Comparison of ENCODE assay signal across 34 cellular contexts in the genomic region with DNA sequence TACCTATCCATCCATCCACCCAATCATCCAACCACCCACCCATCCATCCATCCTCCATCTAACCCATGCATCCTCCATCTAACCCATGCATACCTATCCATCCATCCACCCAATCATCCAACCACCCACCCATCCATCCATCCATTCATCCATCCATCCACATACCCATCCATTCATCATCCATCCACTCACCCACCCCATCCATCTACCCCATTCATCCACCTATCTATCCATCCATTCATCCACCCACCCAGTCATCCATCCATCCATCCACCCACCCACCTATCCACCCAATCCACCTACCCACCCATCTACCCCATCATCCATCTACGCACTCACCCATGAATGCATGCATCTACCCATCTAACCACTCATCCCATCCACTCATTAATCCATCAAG. TPM values are rescaled to one million over a fixed set of nuclear protein-coding genes. Genes with fewer than 3 reads are reported as not detected.
"Had no signal": no experiment of that assay in that cellular context is flagged by ENCODE, and none has a peak within 500 bp of the region (broad histone marks: within the 10 kb centered on the region; RNA-seq: fewer than 3 reads in every experiment).

No MANE protein-coding gene starts in this region.

- FAIRE-seq: islet of Langerhans, kidney had no signal

- H3K4me1 Mint-ChIP-seq: immature natural killer cell; mesothelial cell of epicardium; nephron progenitor cell; stimulated activated memory B cell treated with anti-CD40 and anti-IgM and Interleukin-4, amounts not matched to agents 10 μg/mL and 1 μg/mL and 100 μg/mL, for 72 hours had no signal

- H3K27me3 ChIP-seq: ovary, right atrium auricular region, right lobe of liver, tibial nerve, uterus had no signal

- H3K27ac ChIP-seq: left ventricle myocardium inferior, ovary, right atrium auricular region, right lobe of liver, tibial nerve, uterus had no signal

- H3K4me3 ChIP-seq: left ventricle myocardium inferior, lung, ovary, right atrium auricular region, right lobe of liver, smooth muscle cell, tibial nerve, uterus had no signal

- ATAC-seq: left colon; natural killer cell; right lobe of liver; stimulated activated memory B cell treated with anti-CD40 and anti-IgM and Interleukin-4, amounts not matched to agents 10 μg/mL and 1 μg/mL and 100 μg/mL, for 72 hours; stimulated activated naive CD8-positive, alpha-beta T cell treated with anti-CD3 and anti-CD28 coated beads, Interleukin-15, amount 100 ng/mL, for 72 hours had no signal

- H3K4me3 Mint-ChIP-seq: immature natural killer cell; mesothelial cell of epicardium; natural killer cell; nephron progenitor cell; stimulated activated memory B cell treated with anti-CD40 and anti-IgM and Interleukin-4, amounts not matched to agents 10 μg/mL and 1 μg/mL and 100 μg/mL, for 72 hours; stimulated activated naive CD8-positive, alpha-beta T cell treated with anti-CD3 and anti-CD28 coated beads, Interleukin-15, amount 100 ng/mL, for 72 hours; type B pancreatic cell had no signal

- H3K36me3 Mint-ChIP-seq: natural killer cell, type B pancreatic cell had no signal

- H3K9me3 ChIP-seq: left ventricle myocardium inferior, ovary, right atrium auricular region, right lobe of liver, tibial nerve, uterus had no signal

- H3K4me2 ChIP-seq: smooth muscle cell had no signal

- H3K9me3 Mint-ChIP-seq: immature natural killer cell, mesothelial cell of epicardium, nephron progenitor cell, type B pancreatic cell had no signal

- H3K36me3 ChIP-seq: ovary, uterus had no signal

- H3K27me3 Mint-ChIP-seq: naive B cell; progenitor cell of endocrine pancreas; stimulated activated memory B cell treated with anti-CD40 and anti-IgM and Interleukin-4, amounts not matched to agents 10 μg/mL and 1 μg/mL and 100 μg/mL, for 72 hours; stimulated activated naive CD8-positive, alpha-beta T cell treated with anti-CD3 and anti-CD28 coated beads, Interleukin-15, amount 100 ng/mL, for 72 hours; type B pancreatic cell had no signal

- DNase-seq: immature natural killer cell; kidney; left colon; left ventricle myocardium inferior; mesendoderm; naive B cell; natural killer cell; nephron progenitor cell; ovary; right lobe of liver; stimulated activated CD4-positive, alpha-beta T cell treated with anti-CD3 and anti-CD28 coated beads, Interleukin-1b, Interleukin-23, amount 100 ng/mL, for 48 hours; stimulated activated CD4-positive, alpha-beta T cell treated with anti-CD3 and anti-CD28 coated beads, Interleukin-2, amount 100 ng/mL, for 48 hours; stimulated activated CD4-positive, alpha-beta T cell treated with anti-CD3 and anti-CD28 coated beads, Interleukin-4, amount 100 ng/mL, for 4 hours; stimulated activated CD8-positive, alpha-beta memory T cell treated with anti-CD3 and anti-CD28 coated beads, Interleukin-4, amount 100 ng/mL, for 48 hours; stimulated activated naive CD4-positive, alpha-beta T cell treated with Interleukin-2 at 50 U/mL for 16 hours; stimulated activated naive CD8-positive, alpha-beta T cell treated with anti-CD3 and anti-CD28 coated beads, Interleukin-15, amount 100 ng/mL, for 72 hours; substantia nigra; uterus had no signal

- H3K4me1 ChIP-seq: right lobe of liver, uterus had no signal

- H3K27ac Mint-ChIP-seq: mesothelial cell of epicardium, nephron progenitor cell, progenitor cell of endocrine pancreas had no signal

RNA-seq across cellular contexts. Expression of a gene that starts 46.7 kb away (rescaled TPM):
- total RNA-seq: kidney, left colon, left ventricle myocardium inferior, lower leg skin, mesothelial cell of epicardium, mononuclear cell, natural killer cell, omental fat pad, progenitor cell of endocrine pancreas, pulmonary artery endothelial cell, renal cortical epithelial cell, right atrium auricular region, right lobe of liver, skeletal muscle tissue, smooth muscle cell, tibial nerve, ureter, uterus had no signal
- polyA plus RNA-seq: immature natural killer cell, ovary, smooth muscle cell had no signal
